Comparison of ENCODE assay signal across 14 cellular contexts in genomic region chr13:29436291-29436690, GRCh38.
DNase-seq lines count a peak whose midpoint lies in the region; ATAC-seq and TF ChIP-seq lines count a peak whose summit lies in the region.
"Had no signal": no experiment of that assay in that cellular context is flagged by ENCODE, and none has a peak within 500 bp of the region (broad histone marks: within the 10 kb centered on the region; RNA-seq: fewer than 3 reads in every experiment).

No MANE protein-coding gene starts in this region.

- POLR2A ChIA-PET in OCI-LY7 (lab: Charles Lee) = interaction anchor here (2.9 kb wide), 1 partner anchor 12 kb away, joined by 18 read pairs; no protein-coding TSS in a partner anchor

- H3K4me3 ChIP-seq in OCI-LY7 (ENCODE audit: low read depth, low read length, poor library complexity, severe bottlenecking) = no peak overlapping the region
- H3K4me3 ChIP-seq in esophagus muscularis mucosa = no peak overlapping the region
- H3K4me3 ChIP-seq in osteoblast (ENCODE audit: insufficient read depth, low read length) = peak overlapping the region; percentile 33
- no peak overlapping the region for H3K4me3 ChIP-seq in lower lobe of right lung
- H3K4me3 ChIP-seq: BLaER1, upper lobe of left lung had no signal

- H3K27me3 ChIP-seq in esophagus muscularis mucosa (no peaks in the 10 kb centered on the region), osteoblast (ENCODE audit: insufficient read depth, low read length) (peaks cover 2% of the 10 kb centered on the region), lower lobe of right lung (ENCODE audit: low read depth) (no peaks in the 10 kb centered on the region)
- H3K27me3 ChIP-seq: BLaER1, upper lobe of left lung had no signal

- H3K27ac ChIP-seq in OCI-LY7 (ENCODE audit: low read depth, low read length, poor library complexity, severe bottlenecking) (no peak overlapping the region), esophagus muscularis mucosa (replicated peaks in 1 of 4) (peak overlapping the region; percentile 70 to 84 (median 80)), osteoblast (ENCODE audit: low read depth, low read length) (peak overlapping the region; percentile 93), lower lobe of right lung (no peak overlapping the region)
- H3K27ac ChIP-seq: BLaER1, upper lobe of left lung had no signal

- intact Hi-C loops in OCI-LY7 (cut with micrococcal nuclease; ENCODE audit: unreplicated experiment) (loop anchor here (10.0 kb wide), 1 partner anchor 1179 kb away; the partner anchor contains the start of gene USPL1), esophagus muscularis mucosa (cut with DNase I) (loop anchor here (5.0 kb wide), 1 partner anchor 294 kb away; no protein-coding TSS in a partner anchor), lower lobe of right lung (cut with DNase I) (no loop called here)

- no peak overlapping the region for H3K4me2 ChIP-seq in OCI-LY7 (ENCODE audit: low read length)
- H3K4me2 ChIP-seq in osteoblast (ENCODE audit: insufficient read depth, low read length) = peak overlapping the region; percentile 66
- H3K4me2 ChIP-seq: BLaER1 had no signal

- peak; percentile 15 for TF ChIP-seq EP300 in esophagus muscularis mucosa (IDR thresholded peaks at IDR 0.05)

- H3K9me3 ChIP-seq in OCI-LY7 (ENCODE audit: low read length) = no peaks in the 10 kb centered on the region
- H3K9me3 ChIP-seq in esophagus muscularis mucosa = no peaks in the 10 kb centered on the region
- H3K9me3 ChIP-seq in osteoblast (ENCODE audit: low read depth, low read length) = no peaks in the 10 kb centered on the region
- H3K9me3 ChIP-seq in lower lobe of right lung = no peaks in the 10 kb centered on the region
- H3K9me3 ChIP-seq: BLaER1, upper lobe of left lung had no signal

- H4K20me1 ChIP-seq in OCI-LY7 (ENCODE audit: insufficient read depth, low read length) = no peaks in the 10 kb centered on the region
- H4K20me1 ChIP-seq in osteoblast (ENCODE audit: insufficient read depth, low read length) = peaks cover 6% of the 10 kb centered on the region
- H4K20me1 ChIP-seq: BLaER1 had no signal

- H3K79me2 ChIP-seq in OCI-LY7 (ENCODE audit: insufficient read depth, low read depth, low read length) (no peaks in the 10 kb centered on the region), osteoblast (ENCODE audit: insufficient read depth, low read length) (no peaks in the 10 kb centered on the region)

- peak; percentile 19 for DNase-seq in AG09319 (ENCODE audit: extremely low read depth, low read depth)
- DNase-seq in OCI-LY7 (ENCODE audit: low spot score) = no peak
- DNase-seq in esophagus muscularis mucosa (ENCODE audit: extremely low spot score) = no peak
- no peak for DNase-seq in osteoblast (ENCODE audit: insufficient read length, low spot score, missing footprints)
- no peak for DNase-seq in central memory CD4-positive, alpha-beta T cell
- no peak for DNase-seq in superior temporal gyrus (ENCODE audit: extremely low spot score)
- DNase-seq in lower lobe of right lung = no peak
- DNase-seq: activated CD4-positive, alpha-beta T cell treated with anti-CD3 and anti-CD28 coated beads for 36 hours; GF-D8; NCI-H1048; NCI-H526; upper lobe of left lung had no signal

- ATAC-seq in lower lobe of right lung (no peak), GM19455 (IDR thresholded peaks at IDR 0.05; ENCODE audit: unreplicated experiment) (no peak)
- ATAC-seq: activated CD4-positive, alpha-beta T cell treated with anti-CD3 and anti-CD28 coated beads for 36 hours had no signal

- WGBS in esophagus muscularis mucosa = 13% methylated on average over 1 of the region's 1 CpG

- no peaks in the 10 kb centered on the region for H3K9me2 ChIP-seq in OCI-LY7 (ENCODE audit: insufficient read depth, low read length)

- TF ChIP-seq POLR2A in esophagus muscularis mucosa (IDR thresholded peaks at IDR 0.05; ENCODE audit: low read depth) = no peak

- no TSS peak for BruUV-seq in OCI-LY7 (replicated peaks; lab: Mats Ljungman, UMichigan)

- no peaks in the 10 kb centered on the region for H3K36me3 ChIP-seq in OCI-LY7 (ENCODE audit: insufficient read depth, low read length)
- H3K36me3 ChIP-seq in esophagus muscularis mucosa = no peaks in the 10 kb centered on the region
- H3K36me3 ChIP-seq in osteoblast (ENCODE audit: insufficient read depth, low read length) = no peaks in the 10 kb centered on the region
- H3K36me3 ChIP-seq in lower lobe of right lung = no peaks in the 10 kb centered on the region
- H3K36me3 ChIP-seq: BLaER1, upper lobe of left lung had no signal

- H2AFZ ChIP-seq in OCI-LY7 (ENCODE audit: low read length) (peak overlapping the region; percentile 71; the same call in 1 of the 2 replicates), osteoblast (ENCODE audit: low read length) (no peak overlapping the region)

- H3K4me1 ChIP-seq in OCI-LY7 (ENCODE audit: insufficient read depth, low read length, poor library complexity, severe bottlenecking) = peaks cover 65% of the 10 kb centered on the region
- H3K4me1 ChIP-seq in esophagus muscularis mucosa = peaks cover 37 to 81% (median 76%) of the 10 kb centered on the region in 4 donors
- H3K4me1 ChIP-seq in osteoblast (ENCODE audit: insufficient read depth, low read length) = peaks cover 33% of the 10 kb centered on the region
- peaks cover 8% of the 10 kb centered on the region for H3K4me1 ChIP-seq in lower lobe of right lung

- CTCF ChIA-PET in OCI-LY7 (lab: Charles Lee; ENCODE audit: unreplicated experiment) = interaction anchor here (1.3 kb wide), 1 partner anchor 12 kb away, joined by 4 read pairs; no protein-coding TSS in a partner anchor

- TF ChIP-seq CTCF in AG09319 (IDR thresholded peaks at IDR 0.05; ENCODE audit: low read depth, low read length) = no peak
- no peak for TF ChIP-seq CTCF in OCI-LY7 (conservative IDR thresholded peaks at IDR 0.05; ENCODE audit: low read length)
- TF ChIP-seq CTCF in esophagus muscularis mucosa (IDR thresholded peaks at IDR 0.05) = no peak
- TF ChIP-seq CTCF in osteoblast (IDR thresholded peaks at IDR 0.05; ENCODE audit: extremely low read depth, low read depth, low read length) = no peak
- no peak for TF ChIP-seq CTCF in lower lobe of right lung (IDR thresholded peaks at IDR 0.05)

Comparison
In these comparisons a context has a peak if more than half of its experiments do, and no peak if none do; other contexts are left out.
1. H3K27ac ChIP-seq: peak in esophagus muscularis mucosa (4 of 4) and osteoblast (single experiment); none in OCI-LY7 (single experiment) and lower lobe of right lung (single experiment).